ENCODE assay signal across 7 cellular contexts in the genomic region with DNA sequence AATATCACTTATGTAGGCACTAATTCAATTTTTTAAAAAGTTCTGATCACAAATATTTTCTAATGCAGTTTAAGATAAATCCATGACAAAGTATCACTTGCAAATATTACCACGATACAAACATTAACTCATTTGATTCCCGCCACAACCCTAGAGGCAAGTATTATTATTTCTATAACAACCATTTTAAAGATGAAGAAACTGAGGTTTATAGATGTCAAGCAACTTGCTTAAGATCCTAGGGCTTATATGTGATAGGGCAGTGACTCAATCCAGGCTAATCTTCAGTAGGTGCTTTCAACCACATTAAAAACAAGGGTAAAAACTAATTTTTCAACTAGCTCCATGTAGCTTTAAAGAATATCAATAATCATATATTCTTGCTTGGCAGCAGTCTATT. TPM values are rescaled to one million over a fixed set of nuclear protein-coding genes. Genes with fewer than 3 reads are reported as not detected.
DNase-seq lines count a peak whose midpoint lies in the region; ATAC-seq, FAIRE-seq and TF ChIP-seq lines count a peak whose summit lies in the region.

No MANE protein-coding gene starts in this region.

- no peaks in the 10 kb centered on the region for H3K9me3 ChIP-seq in HAP-1
- H3K9me3 ChIP-seq in SJSA1 (replicated peaks) = peaks cover 3% of the 10 kb centered on the region; the same call in 1 of the 2 replicates
- no peaks in the 10 kb centered on the region for H3K9me3 ChIP-seq in esophagus muscularis mucosa
- no peaks in the 10 kb centered on the region for H3K9me3 ChIP-seq in gastrocnemius medialis

- H3K27ac ChIP-seq in SJSA1 (no peak overlapping the region), esophagus muscularis mucosa (replicated peaks in 1 of 4) (peak overlapping the region in 1 of 4 donors; percentile 95), gastrocnemius medialis (peak overlapping the region; percentile 96 to 99 (median 98))

- intact Hi-C loops in esophagus muscularis mucosa (cut with DNase I) = loop anchor here (10.0 kb wide), 1 partner anchor 54 kb away; no protein-coding TSS in a partner anchor
- intact Hi-C loops in gastrocnemius medialis (cut with DNase I; ENCODE audit: low total_unique reads) = no loop called here

- no peak for TF ChIP-seq POLR2A in esophagus muscularis mucosa (IDR thresholded peaks at IDR 0.05; ENCODE audit: low read depth)
- no peak for TF ChIP-seq POLR2A in gastrocnemius medialis (IDR thresholded peaks at IDR 0.05)

- no peak for TF ChIP-seq EP300 in esophagus muscularis mucosa (IDR thresholded peaks at IDR 0.05)

- no peak for ATAC-seq in gastrocnemius medialis
- ATAC-seq in GM18873 (IDR thresholded peaks at IDR 0.05; ENCODE audit: low FRiP score, unreplicated experiment) = no peak

- in situ Hi-C loops in HAP-1 (cut with MboI; ENCODE audit: low sequenced_read_pairs) = no loop called here
- in situ Hi-C loops in gastrocnemius medialis (cut with MboI; ENCODE audit: low sequenced_read_pairs in 4 of 4) = no loop called here

- DNase-seq in HAP-1 (ENCODE audit: low spot score in 2 of 2) (no peak), SJSA1 (ENCODE audit: low read depth in 1 of 2, low spot score in 2 of 2) (no peak), esophagus muscularis mucosa (ENCODE audit: extremely low spot score) (no peak), gastrocnemius medialis (no peak), urothelium cell line (ENCODE audit: low spot score) (no peak)
- DNase-seq in central memory CD4-positive, alpha-beta T cell = no peak

- H3K4me3 ChIP-seq in HAP-1 = peak overlapping the region; percentile 90
- H3K4me3 ChIP-seq in SJSA1 = peak overlapping the region; percentile 99
- H3K4me3 ChIP-seq in esophagus muscularis mucosa = peak overlapping the region; percentile 89 to 100 (median 94)
- peak overlapping the region; percentile 73 to 98 (median 86) for H3K4me3 ChIP-seq in gastrocnemius medialis

- WGBS in esophagus muscularis mucosa = 85% methylated on average over 2 of the region's 2 CpGs

- TF ChIP-seq CTCF in esophagus muscularis mucosa (IDR thresholded peaks at IDR 0.05) (no peak), gastrocnemius medialis (IDR thresholded peaks at IDR 0.05 in 4 of 5, conservative IDR thresholded peaks at IDR 0.05 in 1 of 5) (no peak)

- no peak for FAIRE-seq in urothelium cell line (lab: Jason Lieb, UNC)

- no peaks in the 10 kb centered on the region for H3K27me3 ChIP-seq in HAP-1 (ENCODE audit: low read depth)
- no peaks in the 10 kb centered on the region for H3K27me3 ChIP-seq in SJSA1 (replicated peaks)
- H3K27me3 ChIP-seq in esophagus muscularis mucosa = no peaks in the 10 kb centered on the region
- H3K27me3 ChIP-seq in gastrocnemius medialis = no peaks in the 10 kb centered on the region

- H3K36me3 ChIP-seq in HAP-1 (replicated peaks) (peaks cover 8% of the 10 kb centered on the region), SJSA1 (peaks cover 30% of the 10 kb centered on the region), esophagus muscularis mucosa (peaks cover 0 to 13% (median 5%) of the 10 kb centered on the region in 4 donors), gastrocnemius medialis (no peaks in the 10 kb centered on the region)

- H3K4me1 ChIP-seq in HAP-1 = peaks cover 16% of the 10 kb centered on the region
- peaks cover 26% of the 10 kb centered on the region for H3K4me1 ChIP-seq in SJSA1 (replicated peaks)
- peaks cover 15 to 45% (median 33%) of the 10 kb centered on the region in 4 donors for H3K4me1 ChIP-seq in esophagus muscularis mucosa
- H3K4me1 ChIP-seq in gastrocnemius medialis = peaks cover 17 to 28% of the 10 kb centered on the region in 2 donors

RNA-seq across cellular contexts. Expression of a gene that starts 1.7 kb away (rescaled TPM):
- 48.1 and 67.0 TPM in 2 replicates for total RNA-seq in SJSA1 (2014; rRNA removed; shearing (Covaris generic))
- 10 to 100 TPM; 30.0 to 38.2 (median 32.5) TPM for total RNA-seq in esophagus muscularis mucosa
- total RNA-seq in gastrocnemius medialis = 10 to 100 TPM; 44.2 to 51.0 (median 47.9) TPM
